Comparison of ENCODE assay signal across 1 cellular context in the genomic region with DNA sequence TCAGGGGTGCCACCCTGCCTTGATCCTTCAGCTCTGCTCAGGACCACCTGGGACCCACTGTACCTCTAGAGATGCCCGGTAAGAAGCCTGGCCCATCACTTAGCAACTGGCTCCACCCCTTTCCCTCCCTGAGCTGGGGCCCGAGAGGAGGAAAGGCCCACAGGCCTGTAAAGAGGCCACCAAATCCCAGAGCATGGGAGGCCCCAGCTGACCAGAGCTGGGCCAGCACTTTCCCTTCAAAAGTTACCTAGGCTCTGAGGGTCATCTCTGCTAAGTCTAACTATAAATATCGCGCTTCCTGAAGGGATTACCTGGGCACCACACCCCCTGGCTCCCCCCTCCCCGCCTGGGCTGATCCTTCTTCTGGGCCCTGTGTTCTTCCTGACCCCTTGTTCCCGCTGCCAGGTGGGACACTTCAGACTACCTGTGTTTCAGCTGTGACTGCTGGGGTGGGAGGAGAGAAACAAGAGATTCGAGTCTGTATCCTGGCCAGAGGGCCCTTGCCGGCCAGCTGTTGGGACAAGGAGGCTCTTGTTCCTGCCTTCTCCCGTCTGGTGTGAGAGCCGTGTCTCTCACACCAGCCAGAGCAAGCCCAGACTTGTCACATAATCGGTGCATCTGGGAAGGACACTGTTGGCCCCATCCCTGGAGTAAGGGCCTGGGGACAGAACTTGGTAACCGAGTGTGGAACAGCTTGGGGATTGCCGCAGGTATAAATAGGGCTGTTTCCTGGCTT.
TF ChIP-seq lines count a peak whose summit lies in the region.

No MANE protein-coding gene starts in this region.

TF ChIP-seq in HCT116, 20 proteins besides CTCF, POLR2A, EP300 and RAD21:
- TF ChIP-seq, protein P1, sequence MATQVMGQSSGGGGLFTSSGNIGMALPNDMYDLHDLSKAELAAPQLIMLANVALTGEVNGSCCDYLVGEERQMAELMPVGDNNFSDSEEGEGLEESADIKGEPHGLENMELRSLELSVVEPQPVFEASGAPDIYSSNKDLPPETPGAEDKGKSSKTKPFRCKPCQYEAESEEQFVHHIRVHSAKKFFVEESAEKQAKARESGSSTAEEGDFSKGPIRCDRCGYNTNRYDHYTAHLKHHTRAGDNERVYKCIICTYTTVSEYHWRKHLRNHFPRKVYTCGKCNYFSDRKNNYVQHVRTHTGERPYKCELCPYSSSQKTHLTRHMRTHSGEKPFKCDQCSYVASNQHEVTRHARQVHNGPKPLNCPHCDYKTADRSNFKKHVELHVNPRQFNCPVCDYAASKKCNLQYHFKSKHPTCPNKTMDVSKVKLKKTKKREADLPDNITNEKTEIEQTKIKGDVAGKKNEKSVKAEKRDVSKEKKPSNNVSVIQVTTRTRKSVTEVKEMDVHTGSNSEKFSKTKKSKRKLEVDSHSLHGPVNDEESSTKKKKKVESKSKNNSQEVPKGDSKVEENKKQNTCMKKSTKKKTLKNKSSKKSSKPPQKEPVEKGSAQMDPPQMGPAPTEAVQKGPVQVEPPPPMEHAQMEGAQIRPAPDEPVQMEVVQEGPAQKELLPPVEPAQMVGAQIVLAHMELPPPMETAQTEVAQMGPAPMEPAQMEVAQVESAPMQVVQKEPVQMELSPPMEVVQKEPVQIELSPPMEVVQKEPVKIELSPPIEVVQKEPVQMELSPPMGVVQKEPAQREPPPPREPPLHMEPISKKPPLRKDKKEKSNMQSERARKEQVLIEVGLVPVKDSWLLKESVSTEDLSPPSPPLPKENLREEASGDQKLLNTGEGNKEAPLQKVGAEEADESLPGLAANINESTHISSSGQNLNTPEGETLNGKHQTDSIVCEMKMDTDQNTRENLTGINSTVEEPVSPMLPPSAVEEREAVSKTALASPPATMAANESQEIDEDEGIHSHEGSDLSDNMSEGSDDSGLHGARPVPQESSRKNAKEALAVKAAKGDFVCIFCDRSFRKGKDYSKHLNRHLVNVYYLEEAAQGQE (IDR thresholded peaks at IDR 0.05; ENCODE audit: low read depth): no peak
- no peak for TF ChIP-seq ELF1 (IDR thresholded peaks at IDR 0.05; ENCODE audit: borderline replicate concordance, low read depth)
- no peak for TF ChIP-seq SP1 (IDR thresholded peaks at IDR 0.05; ENCODE audit: low read depth)
- TF ChIP-seq, protein P2, sequence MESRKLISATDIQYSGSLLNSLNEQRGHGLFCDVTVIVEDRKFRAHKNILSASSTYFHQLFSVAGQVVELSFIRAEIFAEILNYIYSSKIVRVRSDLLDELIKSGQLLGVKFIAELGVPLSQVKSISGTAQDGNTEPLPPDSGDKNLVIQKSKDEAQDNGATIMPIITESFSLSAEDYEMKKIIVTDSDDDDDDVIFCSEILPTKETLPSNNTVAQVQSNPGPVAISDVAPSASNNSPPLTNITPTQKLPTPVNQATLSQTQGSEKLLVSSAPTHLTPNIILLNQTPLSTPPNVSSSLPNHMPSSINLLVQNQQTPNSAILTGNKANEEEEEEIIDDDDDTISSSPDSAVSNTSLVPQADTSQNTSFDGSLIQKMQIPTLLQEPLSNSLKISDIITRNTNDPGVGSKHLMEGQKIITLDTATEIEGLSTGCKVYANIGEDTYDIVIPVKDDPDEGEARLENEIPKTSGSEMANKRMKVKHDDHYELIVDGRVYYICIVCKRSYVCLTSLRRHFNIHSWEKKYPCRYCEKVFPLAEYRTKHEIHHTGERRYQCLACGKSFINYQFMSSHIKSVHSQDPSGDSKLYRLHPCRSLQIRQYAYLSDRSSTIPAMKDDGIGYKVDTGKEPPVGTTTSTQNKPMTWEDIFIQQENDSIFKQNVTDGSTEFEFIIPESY (IDR thresholded peaks at IDR 0.05; ENCODE audit: extremely low read depth, insufficient replicate concordance, low read length): no peak
- no peak for TF ChIP-seq EZH2 (IDR thresholded peaks at IDR 0.05)
- TF ChIP-seq SIN3A (IDR thresholded peaks at IDR 0.05; ENCODE audit: low read depth): no peak
- TF ChIP-seq ZFX (IDR thresholded peaks at IDR 0.05): no peak
- no peak for TF ChIP-seq EGR1 (IDR thresholded peaks at IDR 0.05; ENCODE audit: low read depth)
- TF ChIP-seq CEBPB (IDR thresholded peaks at IDR 0.05; ENCODE audit: low read depth): no peak
- TF ChIP-seq, protein P3, sequence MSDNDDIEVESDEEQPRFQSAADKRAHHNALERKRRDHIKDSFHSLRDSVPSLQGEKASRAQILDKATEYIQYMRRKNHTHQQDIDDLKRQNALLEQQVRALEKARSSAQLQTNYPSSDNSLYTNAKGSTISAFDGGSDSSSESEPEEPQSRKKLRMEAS (IDR thresholded peaks at IDR 0.05): no peak
